In the genomic region with DNA sequence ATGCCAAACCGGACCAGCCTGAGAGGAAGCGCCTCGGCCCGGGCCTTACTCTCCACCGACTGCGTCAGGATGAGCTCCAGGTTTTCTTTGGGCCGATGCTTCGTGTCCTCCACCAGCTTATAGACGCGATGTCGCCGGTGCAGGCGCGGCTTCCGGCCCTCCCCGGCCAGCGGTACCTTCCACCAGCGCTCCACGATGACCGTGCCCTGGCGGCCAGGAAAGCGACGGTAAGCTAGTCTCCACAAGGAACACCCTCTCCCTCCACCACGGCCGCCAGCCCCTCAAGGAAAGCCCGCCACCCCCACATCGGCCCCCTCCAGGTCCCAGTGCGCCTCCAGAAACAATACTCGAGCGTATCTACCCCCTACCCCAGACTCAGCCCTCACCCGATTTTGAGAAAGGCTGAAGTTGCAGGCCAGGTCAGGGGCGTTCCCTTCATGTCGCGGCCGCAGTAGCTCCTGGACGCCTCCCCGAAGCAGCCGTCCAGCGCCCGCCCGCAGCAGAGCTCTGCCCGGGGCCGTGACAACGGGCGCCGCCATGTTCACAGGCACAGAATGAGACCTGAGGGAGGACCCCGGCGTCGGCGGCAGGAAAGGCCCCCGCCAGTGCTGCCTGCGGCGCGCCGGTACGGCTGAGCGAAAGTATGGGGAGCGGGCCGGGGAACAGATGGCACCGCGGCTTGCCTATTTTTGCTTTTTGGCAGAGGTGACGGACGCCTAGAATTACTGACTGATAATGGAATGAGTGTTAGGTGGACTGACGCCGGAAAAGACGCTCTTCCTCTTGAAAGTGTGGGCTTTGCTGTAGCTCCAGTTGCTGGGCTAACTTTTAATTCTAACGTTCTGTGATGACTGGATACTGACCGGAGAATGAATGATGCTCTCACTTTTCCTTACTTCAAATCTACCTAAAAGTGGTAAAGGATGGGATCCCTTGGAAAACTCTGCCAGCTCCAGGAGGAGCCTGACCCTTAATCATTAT, we compare ENCODE assay signal across 1 cellular context.
TF ChIP-seq lines count a peak whose summit lies in the region.

A gene (minus strand): TSS at position 556 of the 981 bp plus-strand sequence. CDS start 17 bp downstream, at position 539.

TF ChIP-seq in HepG2, 621 proteins besides CTCF, POLR2A, EP300 and RAD21 (continued from another document):
- TF ChIP-seq MYC (CRISPR knock-in tag; IDR thresholded peaks at IDR 0.05; ENCODE audit: borderline replicate concordance) (peak; percentile 66), TGIF2 (CRISPR knock-in tag; IDR thresholded peaks at IDR 0.05) (no peak), MATR3 (CRISPR knock-in tag; IDR thresholded peaks at IDR 0.05) (no peak), MEF2D (CRISPR knock-in tag; IDR thresholded peaks at IDR 0.05) (peak; percentile 69; the same call in 1 of the 2 replicates), NR2F2 (IDR thresholded peaks at IDR 0.05; ENCODE audit: borderline replicate concordance, low read depth) (no peak; the same call in 1 of the 2 replicates), ZNF564 (CRISPR knock-in tag; IDR thresholded peaks at IDR 0.05) (no peak; the same call in 1 of the 2 replicates), KDM3A (CRISPR knock-in tag; IDR thresholded peaks at IDR 0.05; ENCODE audit: low read depth) (peak; percentile 38; the same call in 1 of the 2 replicates), PAF1 (CRISPR knock-in tag; IDR thresholded peaks at IDR 0.05) (no peak), TBL1XR1 (IDR thresholded peaks at IDR 0.05; ENCODE audit: borderline replicate concordance, low read length, partially characterized antibody) (no peak), MBD4 (IDR thresholded peaks at IDR 0.05; ENCODE audit: borderline replicate concordance, low read length) (no peak), GZF1 (CRISPR knock-in tag; IDR thresholded peaks at IDR 0.05) (peak; percentile 93)
- TF ChIP-seq, protein P1, sequence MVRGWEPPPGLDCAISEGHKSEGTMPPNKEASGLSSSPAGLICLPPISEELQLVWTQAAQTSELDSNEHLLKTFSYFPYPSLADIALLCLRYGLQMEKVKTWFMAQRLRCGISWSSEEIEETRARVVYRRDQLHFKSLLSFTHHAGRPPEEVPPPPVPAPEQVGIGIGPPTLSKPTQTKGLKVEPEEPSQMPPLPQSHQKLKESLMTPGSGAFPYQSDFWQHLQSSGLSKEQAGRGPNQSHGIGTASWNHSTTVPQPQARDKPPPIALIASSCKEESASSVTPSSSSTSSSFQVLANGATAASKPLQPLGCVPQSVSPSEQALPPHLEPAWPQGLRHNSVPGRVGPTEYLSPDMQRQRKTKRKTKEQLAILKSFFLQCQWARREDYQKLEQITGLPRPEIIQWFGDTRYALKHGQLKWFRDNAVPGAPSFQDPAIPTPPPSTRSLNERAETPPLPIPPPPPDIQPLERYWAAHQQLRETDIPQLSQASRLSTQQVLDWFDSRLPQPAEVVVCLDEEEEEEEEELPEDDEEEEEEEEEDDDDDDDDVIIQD (CRISPR knock-in tag; IDR thresholded peaks at IDR 0.05; ENCODE audit: low read depth): no peak
- TF ChIP-seq, protein P2, sequence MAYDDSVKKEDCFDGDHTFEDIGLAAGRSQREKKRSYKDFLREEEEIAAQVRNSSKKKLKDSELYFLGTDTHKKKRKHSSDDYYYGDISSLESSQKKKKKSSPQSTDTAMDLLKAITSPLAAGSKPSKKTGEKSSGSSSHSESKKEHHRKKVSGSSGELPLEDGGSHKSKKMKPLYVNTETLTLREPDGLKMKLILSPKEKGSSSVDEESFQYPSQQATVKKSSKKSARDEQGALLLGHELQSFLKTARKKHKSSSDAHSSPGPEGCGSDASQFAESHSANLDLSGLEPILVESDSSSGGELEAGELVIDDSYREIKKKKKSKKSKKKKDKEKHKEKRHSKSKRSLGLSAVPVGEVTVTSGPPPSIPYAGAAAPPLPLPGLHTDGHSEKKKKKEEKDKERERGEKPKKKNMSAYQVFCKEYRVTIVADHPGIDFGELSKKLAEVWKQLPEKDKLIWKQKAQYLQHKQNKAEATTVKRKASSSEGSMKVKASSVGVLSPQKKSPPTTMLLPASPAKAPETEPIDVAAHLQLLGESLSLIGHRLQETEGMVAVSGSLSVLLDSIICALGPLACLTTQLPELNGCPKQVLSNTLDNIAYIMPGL (CRISPR knock-in tag; IDR thresholded peaks at IDR 0.05; ENCODE audit: borderline replicate concordance in 1 of 2, low read depth in 1 of 2): peak in 1 of 2 experiments; percentile 81; a peak in 3 of 4 replicates
- TF ChIP-seq, protein P3, sequence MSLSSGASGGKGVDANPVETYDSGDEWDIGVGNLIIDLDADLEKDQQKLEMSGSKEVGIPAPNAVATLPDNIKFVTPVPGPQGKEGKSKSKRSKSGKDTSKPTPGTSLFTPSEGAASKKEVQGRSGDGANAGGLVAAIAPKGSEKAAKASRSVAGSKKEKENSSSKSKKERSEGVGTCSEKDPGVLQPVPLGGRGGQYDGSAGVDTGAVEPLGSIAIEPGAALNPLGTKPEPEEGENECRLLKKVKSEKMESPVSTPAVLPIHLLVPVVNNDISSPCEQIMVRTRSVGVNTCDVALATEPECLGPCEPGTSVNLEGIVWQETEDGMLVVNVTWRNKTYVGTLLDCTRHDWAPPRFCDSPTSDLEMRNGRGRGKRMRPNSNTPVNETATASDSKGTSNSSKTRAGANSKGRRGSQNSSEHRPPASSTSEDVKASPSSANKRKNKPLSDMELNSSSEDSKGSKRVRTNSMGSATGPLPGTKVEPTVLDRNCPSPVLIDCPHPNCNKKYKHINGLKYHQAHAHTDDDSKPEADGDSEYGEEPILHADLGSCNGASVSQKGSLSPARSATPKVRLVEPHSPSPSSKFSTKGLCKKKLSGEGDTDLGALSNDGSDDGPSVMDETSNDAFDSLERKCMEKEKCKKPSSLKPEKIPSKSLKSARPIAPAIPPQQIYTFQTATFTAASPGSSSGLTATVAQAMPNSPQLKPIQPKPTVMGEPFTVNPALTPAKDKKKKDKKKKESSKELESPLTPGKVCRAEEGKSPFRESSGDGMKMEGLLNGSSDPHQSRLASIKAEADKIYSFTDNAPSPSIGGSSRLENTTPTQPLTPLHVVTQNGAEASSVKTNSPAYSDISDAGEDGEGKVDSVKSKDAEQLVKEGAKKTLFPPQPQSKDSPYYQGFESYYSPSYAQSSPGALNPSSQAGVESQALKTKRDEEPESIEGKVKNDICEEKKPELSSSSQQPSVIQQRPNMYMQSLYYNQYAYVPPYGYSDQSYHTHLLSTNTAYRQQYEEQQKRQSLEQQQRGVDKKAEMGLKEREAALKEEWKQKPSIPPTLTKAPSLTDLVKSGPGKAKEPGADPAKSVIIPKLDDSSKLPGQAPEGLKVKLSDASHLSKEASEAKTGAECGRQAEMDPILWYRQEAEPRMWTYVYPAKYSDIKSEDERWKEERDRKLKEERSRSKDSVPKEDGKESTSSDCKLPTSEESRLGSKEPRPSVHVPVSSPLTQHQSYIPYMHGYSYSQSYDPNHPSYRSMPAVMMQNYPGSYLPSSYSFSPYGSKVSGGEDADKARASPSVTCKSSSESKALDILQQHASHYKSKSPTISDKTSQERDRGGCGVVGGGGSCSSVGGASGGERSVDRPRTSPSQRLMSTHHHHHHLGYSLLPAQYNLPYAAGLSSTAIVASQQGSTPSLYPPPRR (CRISPR knock-in tag; IDR thresholded peaks at IDR 0.05; ENCODE audit: borderline replicate concordance): 0 out of 2 replicates have a peak, but pooled peaks have one; percentile 20
